8 cellular contexts compared by ENCODE assay signal in the genomic region with DNA sequence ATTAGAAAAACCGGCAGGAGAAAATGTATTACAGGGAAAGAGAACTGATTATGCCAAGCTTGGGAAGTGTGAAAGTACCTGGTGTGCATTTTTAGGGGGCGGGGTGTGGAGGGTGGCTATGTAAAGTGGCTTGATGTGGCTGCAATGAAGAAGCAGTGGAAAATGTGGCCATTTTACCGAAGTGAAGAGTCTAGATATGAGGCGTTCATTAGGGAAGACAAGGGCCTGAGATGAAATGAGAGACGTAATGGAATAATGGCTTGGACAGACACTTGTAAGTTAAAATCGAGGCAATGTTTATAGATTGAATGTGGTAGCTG. TPM values are rescaled to one million over a fixed set of nuclear protein-coding genes. Genes with fewer than 3 reads are reported as not detected.
A peak's percentile ranks its signal among the peaks of the same experiment; 100 is the strongest.
DNase-seq lines count a peak whose midpoint lies in the region; ATAC-seq and TF ChIP-seq lines count a peak whose summit lies in the region.

No MANE protein-coding gene starts in this region.

- intact Hi-C loops in A673 (cut with micrococcal nuclease; ENCODE audit: unreplicated experiment): loop anchor here (5.0 kb wide), 2 partner anchors 87 to 258 kb away; no protein-coding TSS in a partner anchor
- intact Hi-C loops in PC-9 (cut with micrococcal nuclease; ENCODE audit: unreplicated experiment): loop anchor here (5.0 kb wide), 4 partner anchors 82 to 672 kb away; no protein-coding TSS in a partner anchor

- peaks cover 8% of the 10 kb centered on the region for H3K4me1 ChIP-seq in A673 (ENCODE audit: insufficient read depth, low read length, poor library complexity, severe bottlenecking)
- peaks cover 50% of the 10 kb centered on the region for H3K4me1 ChIP-seq in PC-9 (replicated peaks; ENCODE audit: insufficient read depth)
- peaks cover 22% of the 10 kb centered on the region for H3K4me1 ChIP-seq in adipocyte (ENCODE audit: control insufficient read depth, insufficient read depth, low read length)

- H3K27me3 ChIP-seq in A673 (replicated peaks; ENCODE audit: insufficient read depth, low read depth, low read length, poor library complexity) (no peaks in the 10 kb centered on the region), PC-9 (ENCODE audit: insufficient read depth, low read depth) (no peaks in the 10 kb centered on the region), adipocyte (replicated peaks; ENCODE audit: control insufficient read depth, insufficient read depth, low read length) (no peaks in the 10 kb centered on the region), kidney epithelial cell (ENCODE audit: control insufficient read depth, insufficient read depth, low read length) (no peaks in the 10 kb centered on the region)

- ATAC-seq in HG03045 (IDR thresholded peaks at IDR 0.05; ENCODE audit: unreplicated experiment): no peak

- peaks cover 12% of the 10 kb centered on the region for H4K20me1 ChIP-seq in PC-9 (ENCODE audit: insufficient read depth)

- DNase-seq in A673 (ENCODE audit: low spot score) (peak; percentile 50), GM20000 (ENCODE audit: low spot score) (peak; percentile 42), PC-9 (no peak), adipocyte (ENCODE audit: low read depth) (peak; percentile 42), kidney epithelial cell (ENCODE audit: low read depth) (no peak), MV-4-11 (lab: John Stamatoyannopoulos, UW) (no peak)
- DNase-seq in stimulated activated CD4-positive, alpha-beta T cell treated with anti-CD3 and anti-CD28 coated beads, Interleukin-4, amount 100 ng/mL, for 4 hours: peak; percentile 15 to 21

- H3K4me3 ChIP-seq in A673 (ENCODE audit: low read depth, low read length, poor library complexity, severe bottlenecking): peak overlapping the region; percentile 76
- H3K4me3 ChIP-seq in PC-9: peak overlapping the region; percentile 94
- peak overlapping the region; percentile 100 for H3K4me3 ChIP-seq in adipocyte (ENCODE audit: low read length)
- H3K4me3 ChIP-seq in kidney epithelial cell (ENCODE audit: low read depth, low read length): peak overlapping the region; percentile 57

- H3K27ac ChIP-seq in A673 (ENCODE audit: low read depth, low read length, poor library complexity, severe bottlenecking) (peak overlapping the region; percentile 90), PC-9 (peak overlapping the region; percentile 74)

- H3K79me2 ChIP-seq in PC-9 (ENCODE audit: low read depth): peaks cover 89% of the 10 kb centered on the region

- H3F3A ChIP-seq in PC-9 (ENCODE audit: insufficient read depth, low read depth): peaks cover 27% of the 10 kb centered on the region

- H3K4me2 ChIP-seq in PC-9: peak overlapping the region; percentile 94

- CTCF ChIA-PET in A673 (lab: Charles Lee) (no interaction called here), PC-9 (lab: Charles Lee) (no interaction called here)

- H2AFZ ChIP-seq in PC-9: peak overlapping the region; percentile 72; the same call in 1 of the 2 replicates

- H3K9me3 ChIP-seq in A673 (ENCODE audit: low read depth, low read length, poor library complexity, severe bottlenecking): no peaks in the 10 kb centered on the region
- H3K9me3 ChIP-seq in PC-9 (ENCODE audit: insufficient read depth, low read depth): no peaks in the 10 kb centered on the region
- H3K9me3 ChIP-seq in adipocyte (ENCODE audit: control insufficient read depth, low read length): no peaks in the 10 kb centered on the region

- BruUV-seq in A673 (replicated peaks; lab: Mats Ljungman, UMichigan): no TSS peak
- no TSS peak for BruUV-seq in PC-9 (replicated peaks; lab: Mats Ljungman, UMichigan)

- H3K9me2 ChIP-seq in PC-9 (ENCODE audit: insufficient read depth): no peaks in the 10 kb centered on the region

- TF ChIP-seq CTCF in A673 (conservative IDR thresholded peaks at IDR 0.05; ENCODE audit: low read depth, low read length): no peak
- TF ChIP-seq CTCF in GM20000 (IDR thresholded peaks at IDR 0.05; ENCODE audit: extremely low read depth, missing control alignments): no peak
- TF ChIP-seq CTCF in PC-9 (conservative IDR thresholded peaks at IDR 0.05): no peak
- TF ChIP-seq CTCF in kidney epithelial cell (IDR thresholded peaks at IDR 0.05; ENCODE audit: insufficient read depth, low read length, poor library complexity, severe bottlenecking): no peak

- H3K9ac ChIP-seq in adipocyte (ENCODE audit: low read length): peak overlapping the region; percentile 99

- peaks cover under 1% of the 10 kb centered on the region for H3K36me3 ChIP-seq in A673 (ENCODE audit: insufficient read depth, low read length, poor library complexity, severe bottlenecking)
- H3K36me3 ChIP-seq in PC-9 (ENCODE audit: low read depth): peaks cover 17% of the 10 kb centered on the region
- no peaks in the 10 kb centered on the region for H3K36me3 ChIP-seq in adipocyte (ENCODE audit: control insufficient read depth, insufficient read depth, low read length, severe bottlenecking)
- no peaks in the 10 kb centered on the region for H3K36me3 ChIP-seq in kidney epithelial cell (ENCODE audit: control insufficient read depth, insufficient read depth, low read length)

- POLR2A ChIA-PET in A673 (lab: Charles Lee; ENCODE audit: low non-redundant PET): no interaction called here
- POLR2A ChIA-PET in PC-9 (lab: Charles Lee; ENCODE audit: unreplicated experiment): no interaction called here

RNA-seq across cellular contexts. Expression of a gene that starts 1.2 kb away (rescaled TPM):
- total RNA-seq in A673 (2021) (107 and 111 TPM in 2 replicates), PC-9 (2021) (35.2 and 46.8 TPM in 2 replicates), kidney epithelial cell (82.6 and 82.7 TPM in 2 replicates)

RNA-seq across cellular contexts. Expression of a gene that starts 1.5 kb away (rescaled TPM):
- total RNA-seq in A673 (2021) (11.7 and 12.6 TPM in 2 replicates), PC-9 (2021) (18.1 and 22.0 TPM in 2 replicates), kidney epithelial cell (31.5 and 40.9 TPM in 2 replicates)

Comparison
In these comparisons a context has a peak if more than half of its experiments do, and no peak if none do; other contexts are left out.
1. DNase-seq: peak in A673 (single experiment), GM20000 (single experiment), adipocyte (single experiment) and stimulated activated CD4-positive, alpha-beta T cell treated with anti-CD3 and anti-CD28 coated beads, Interleukin-4, amount 100 ng/mL, for 4 hours (2 of 2); none in PC-9 (0 of 2), kidney epithelial cell (single experiment) and MV-4-11 (single experiment).
2. Peak in every context shown above with its lines, with median percentiles within 50 percentile points of each other: H3K4me3 ChIP-seq.